ENCODE assay signal across 8 cellular contexts in genomic region chr3:141686477-141687280, GRCh38. TPM values are rescaled to one million over a fixed set of nuclear protein-coding genes. Genes with fewer than 3 reads are reported as not detected.
DNase-seq lines count a peak whose midpoint lies in the region; ATAC-seq, FAIRE-seq and TF ChIP-seq lines count a peak whose summit lies in the region.

No MANE protein-coding gene starts in this region.

- H3K9me3 ChIP-seq in DND-41 (ENCODE audit: insufficient read depth, low read length, severe bottlenecking) (no peaks in the 10 kb centered on the region), GM12878 (replicated peaks; ENCODE audit: control insufficient read depth, insufficient read depth, low read length) (no peaks in the 10 kb centered on the region)

- H3K79me2 ChIP-seq in DND-41 (ENCODE audit: insufficient read depth, low read length) (no peaks in the 10 kb centered on the region), GM12878 (ENCODE audit: control insufficient read depth, insufficient read depth, low read length) (no peaks in the 10 kb centered on the region)

- no peak for TF ChIP-seq EP300 in GM12878 (IDR thresholded peaks at IDR 0.05; ENCODE audit: borderline replicate concordance in 1 of 2, control insufficient read depth in 1 of 2, low read depth in 2 of 2, low read length in 2 of 2)

- H3K27me3 ChIP-seq in DND-41 (ENCODE audit: insufficient read depth, low read length, poor library complexity) (no peaks in the 10 kb centered on the region), GM12878 (replicated peaks in 1 of 2; ENCODE audit: control insufficient read depth in 2 of 2, insufficient read depth in 2 of 2, low read length in 1 of 2) (no peaks in the 10 kb centered on the region)

- RAD21 ChIA-PET in GM12878 (lab: Charles Lee; ENCODE audit: unreplicated experiment): no interaction called here

- peaks cover 18% of the 10 kb centered on the region for H3K4me1 Mint-ChIP-seq in stimulated activated naive CD8-positive, alpha-beta T cell treated with anti-CD3 and anti-CD28 coated beads, Interleukin-15, amount 100 ng/mL, for 72 hours

- H4K20me1 ChIP-seq in DND-41 (ENCODE audit: insufficient read depth, low read length) (no peaks in the 10 kb centered on the region), GM12878 (ENCODE audit: control insufficient read depth, insufficient read depth) (no peaks in the 10 kb centered on the region)

- peak overlapping the region; percentile 51 for H3K9ac ChIP-seq in DND-41 (ENCODE audit: low read depth, low read length)
- H3K9ac ChIP-seq in GM12878 (ENCODE audit: control insufficient read depth, insufficient read depth, low read length): no peak overlapping the region; the same call in 1 of the 2 replicates

- CTCF ChIA-PET in GM12878 (lab: Yijun Ruan, JAX): interaction anchor here (1.1 kb wide), 1 partner anchor 43 kb away, joined by 3 read pairs; no protein-coding TSS in a partner anchor

- peak; percentile 61 for FAIRE-seq in GM12878 (lab: Jason Lieb, UNC)

- DNase-seq in DND-41: peak; percentile 43
- peak; percentile 63 for DNase-seq in NCI-H226
- DNase-seq in GM12878 (ENCODE audit: low read depth, low spot score): no peak
- peak; percentile 76 for DNase-seq in kidney tubule cell (ENCODE audit: low spot score)
- DNase-seq in stimulated activated naive CD8-positive, alpha-beta T cell treated with anti-CD3 and anti-CD28 coated beads, Interleukin-15, amount 100 ng/mL, for 72 hours: no peak

- WGBS in GM12878 (ENCODE audit: insufficient coverage, insufficient replicate concordance, low lambda C conversion rate, missing lambda C conversion rate): 36% methylated on average over 8 of the region's 8 CpGs

- H3K36me3 ChIP-seq in DND-41 (ENCODE audit: insufficient read depth, low read length) (no peaks in the 10 kb centered on the region), GM12878 (ENCODE audit: control insufficient read depth in 2 of 2, insufficient read depth in 2 of 2, low read length in 1 of 2) (no peaks in the 10 kb centered on the region)

- no peak for TF ChIP-seq POLR2A in GM12878 (IDR thresholded peaks at IDR 0.05; ENCODE audit: low read depth, low read length)

- no TSS peak for BruUV-seq in GM12878 (replicated peaks; lab: Mats Ljungman, UMichigan)

- H3K4me2 ChIP-seq in DND-41 (ENCODE audit: insufficient read depth, low read length) (peak overlapping the region; percentile 87), GM12878 (ENCODE audit: control insufficient read depth, insufficient read depth) (peak overlapping the region; percentile 85)

- peak overlapping the region; percentile 79 to 81 for H3K4me3 Mint-ChIP-seq in stimulated activated naive CD8-positive, alpha-beta T cell treated with anti-CD3 and anti-CD28 coated beads, Interleukin-15, amount 100 ng/mL, for 72 hours

- TF ChIP-seq CTCF in DND-41 (IDR thresholded peaks at IDR 0.05; ENCODE audit: borderline replicate concordance, extremely low read depth, low read length, poor library complexity, severe bottlenecking): no peak
- no peak for TF ChIP-seq CTCF in GM12878 (IDR thresholded peaks at IDR 0.05 in 2 of 3, conservative IDR thresholded peaks at IDR 0.05 in 1 of 3; ENCODE audit: control insufficient read depth in 2 of 3, extremely low read depth in 1 of 3, insufficient read depth in 1 of 3, low read depth in 3 of 3, low read length in 3 of 3)

- POLR2A ChIA-PET in GM12878 (lab: Charles Lee): interaction anchor here (0.6 kb wide), 1 partner anchor 1597 kb away, joined by 3 read pairs; no protein-coding TSS in a partner anchor

- H3K27ac ChIP-seq in DND-41 (ENCODE audit: low read length): peak overlapping the region; percentile 72
- H3K27ac ChIP-seq in GM12878 (ENCODE audit: control insufficient read depth, insufficient read depth): 0 out of 2 replicates have a peak overlapping the region, but pooled peaks have one; percentile 37

- H3K27me3 Mint-ChIP-seq in stimulated activated naive CD8-positive, alpha-beta T cell treated with anti-CD3 and anti-CD28 coated beads, Interleukin-15, amount 100 ng/mL, for 72 hours: no peaks in the 10 kb centered on the region

- peaks cover 20% of the 10 kb centered on the region for H3K4me1 ChIP-seq in DND-41 (ENCODE audit: insufficient read depth, low read length)
- no peaks in the 10 kb centered on the region for H3K4me1 ChIP-seq in GM12878 (ENCODE audit: control insufficient read depth, insufficient read depth, low read length)

- peak overlapping the region; percentile 17 to 63; a peak in 3 of 4 replicates for H3K4me3 ChIP-seq in DND-41 (ENCODE audit: low read depth in 1 of 2, low read length in 2 of 2)
- H3K4me3 ChIP-seq in GM12878: peak overlapping the region; percentile 54; the same call in 1 of the 2 replicates

- SMC1A ChIA-PET in GM12878 (lab: Charles Lee; ENCODE audit: uncharacterized antibody, unreplicated experiment): no interaction called here

- ATAC-seq in DND-41 (ENCODE audit: insufficient read depth, low read depth): peak; percentile 85
- ATAC-seq in GM12878: peak; percentile 72
- peak; percentile 72 for ATAC-seq in stimulated activated naive CD8-positive, alpha-beta T cell treated with anti-CD3 and anti-CD28 coated beads, Interleukin-15, amount 100 ng/mL, for 72 hours
- ATAC-seq in HG03457 (IDR thresholded peaks at IDR 0.05; ENCODE audit: unreplicated experiment): no peak
- no peak for ATAC-seq in GM19463 (IDR thresholded peaks at IDR 0.05; ENCODE audit: unreplicated experiment)
- ATAC-seq in GM18498 (IDR thresholded peaks at IDR 0.05; ENCODE audit: unreplicated experiment): no peak

- H3K27ac Mint-ChIP-seq in stimulated activated naive CD8-positive, alpha-beta T cell treated with anti-CD3 and anti-CD28 coated beads, Interleukin-15, amount 100 ng/mL, for 72 hours: peak overlapping the region; percentile 92 to 96

- H3K9me3 Mint-ChIP-seq in stimulated activated naive CD8-positive, alpha-beta T cell treated with anti-CD3 and anti-CD28 coated beads, Interleukin-15, amount 100 ng/mL, for 72 hours: no peaks in the 10 kb centered on the region

- in situ Hi-C loops in GM12878 (cut with MboI): no loop called here

- TF ChIP-seq RAD21 in GM12878 (IDR thresholded peaks at IDR 0.05; ENCODE audit: insufficient read depth, low read depth, low read length): no peak

- intact Hi-C loops in GM12878 (cut with micrococcal nuclease; ENCODE audit: unreplicated experiment): no loop called here

- H2AFZ ChIP-seq in DND-41 (ENCODE audit: low read depth, low read length) (peak overlapping the region; percentile 89), GM12878 (ENCODE audit: control insufficient read depth, low read depth, low read length) (peak overlapping the region; percentile 93)

TF ChIP-seq in GM12878, 131 proteins besides CTCF, POLR2A, EP300 and RAD21:
- TF ChIP-seq BCL11A (IDR thresholded peaks at IDR 0.05; ENCODE audit: low read depth, low read length) (no peak), RELA (IDR thresholded peaks at IDR 0.05; ENCODE audit: borderline replicate concordance, partially characterized antibody) (no peak), FOXM1 (IDR thresholded peaks at IDR 0.05; ENCODE audit: low read depth, low read length) (no peak), EED (IDR thresholded peaks at IDR 0.05; ENCODE audit: low read depth) (0 out of 2 replicates have a peak, but pooled peaks have one; percentile 17), ZBED1 (IDR thresholded peaks at IDR 0.05; ENCODE audit: borderline replicate concordance) (no peak), ATF7 (IDR thresholded peaks at IDR 0.05; ENCODE audit: low read depth) (no peak), NR2F1 (conservative IDR thresholded peaks at IDR 0.05) (0 out of 2 replicates have a peak, but pooled peaks have one; percentile 31)
- TF ChIP-seq, protein P1, sequence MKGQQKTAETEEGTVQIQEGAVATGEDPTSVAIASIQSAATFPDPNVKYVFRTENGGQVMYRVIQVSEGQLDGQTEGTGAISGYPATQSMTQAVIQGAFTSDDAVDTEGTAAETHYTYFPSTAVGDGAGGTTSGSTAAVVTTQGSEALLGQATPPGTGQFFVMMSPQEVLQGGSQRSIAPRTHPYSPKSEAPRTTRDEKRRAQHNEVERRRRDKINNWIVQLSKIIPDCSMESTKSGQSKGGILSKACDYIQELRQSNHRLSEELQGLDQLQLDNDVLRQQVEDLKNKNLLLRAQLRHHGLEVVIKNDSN (IDR thresholded peaks at IDR 0.05; ENCODE audit: borderline replicate concordance, extremely low read length, insufficient read depth, low read depth, low read length): no peak

RNA-seq across cellular contexts. Expression of gene RNF7, which starts 51.4 kb away (rescaled TPM):
- 21.5 and 23.7 TPM in 2 replicates for total RNA-seq in GM12878 (2013; cell fraction: nucleolus; rRNA removed)
- total RNA-seq in GM12878 (2014; rRNA removed) (36.0 and 40.8 TPM in 2 replicates), GM12878 (2014; rRNA removed; fragmentation: Illumina TruSeq; extraction: Trizol) (50.2 and 52.1 TPM in 2 replicates), GM12878 (2021) (71.4 TPM in 2 replicates)
- 108 TPM for polyA plus RNA-seq in GM12878 (2011; ENCODE audit: low read depth)
- polyA plus RNA-seq in GM12878 (2011; rRNA removed) (81.5 and 110 TPM in 2 replicates), GM12878 (2014; fragmentation: Illumina TruSeq; extraction: Trizol) (38.4 and 50.3 TPM in 2 replicates), GM12878 (2014; fragmentation: Nextera tagmentation; extraction: Ambion mirVana) (10 to 100 TPM; 83.8 to 98.6 TPM), GM12878 (2014; rRNA removed) (43.6 and 51.6 TPM in 2 replicates), GM12878 (2016; fragmentation: Nextera tagmentation; extraction: Ambion mirVana) (100 to 1,000 TPM; 141 to 146 TPM)
- polyA plus RNA-seq in GM12878 (2011; cell fraction: cytosol; rRNA removed): 63.4 and 76.2 TPM in 2 replicates
- 26.3 and 29.6 TPM in 2 replicates for polyA plus RNA-seq in GM12878 (2011; cell fraction: nucleus; rRNA removed)
- polyA plus RNA-seq in GM12878 (2012): 63.5 and 72.3 TPM in 2 replicates
- polyA minus RNA-seq in GM12878 (2011; rRNA and poly(A)+ RNA removed): 17.3 and 22.9 TPM in 2 replicates
- polyA minus RNA-seq in GM12878 (2011; cell fraction: cytosol; rRNA and poly(A)+ RNA removed): 12.4 and 14.3 TPM in 2 replicates
- 10.0 and 13.0 TPM in 2 replicates for polyA minus RNA-seq in GM12878 (2011; cell fraction: nucleus; rRNA and poly(A)+ RNA removed)

Comparison
In these comparisons a context has a peak if more than half of its experiments do, and no peak if none do; other contexts are left out.
1. ATAC-seq: peak in DND-41 (single experiment), GM12878 (single experiment) and stimulated activated naive CD8-positive, alpha-beta T cell treated with anti-CD3 and anti-CD28 coated beads, Interleukin-15, amount 100 ng/mL, for 72 hours (single experiment); none in HG03457 (single experiment), GM19463 (single experiment) and GM18498 (single experiment).
2. DNase-seq: peak in DND-41 (single experiment), NCI-H226 (single experiment) and kidney tubule cell (single experiment); none in GM12878 (single experiment) and stimulated activated naive CD8-positive, alpha-beta T cell treated with anti-CD3 and anti-CD28 coated beads, Interleukin-15, amount 100 ng/mL, for 72 hours (0 of 2).